Comparison of ENCODE assay signal across 1 cellular context in the genomic region with DNA sequence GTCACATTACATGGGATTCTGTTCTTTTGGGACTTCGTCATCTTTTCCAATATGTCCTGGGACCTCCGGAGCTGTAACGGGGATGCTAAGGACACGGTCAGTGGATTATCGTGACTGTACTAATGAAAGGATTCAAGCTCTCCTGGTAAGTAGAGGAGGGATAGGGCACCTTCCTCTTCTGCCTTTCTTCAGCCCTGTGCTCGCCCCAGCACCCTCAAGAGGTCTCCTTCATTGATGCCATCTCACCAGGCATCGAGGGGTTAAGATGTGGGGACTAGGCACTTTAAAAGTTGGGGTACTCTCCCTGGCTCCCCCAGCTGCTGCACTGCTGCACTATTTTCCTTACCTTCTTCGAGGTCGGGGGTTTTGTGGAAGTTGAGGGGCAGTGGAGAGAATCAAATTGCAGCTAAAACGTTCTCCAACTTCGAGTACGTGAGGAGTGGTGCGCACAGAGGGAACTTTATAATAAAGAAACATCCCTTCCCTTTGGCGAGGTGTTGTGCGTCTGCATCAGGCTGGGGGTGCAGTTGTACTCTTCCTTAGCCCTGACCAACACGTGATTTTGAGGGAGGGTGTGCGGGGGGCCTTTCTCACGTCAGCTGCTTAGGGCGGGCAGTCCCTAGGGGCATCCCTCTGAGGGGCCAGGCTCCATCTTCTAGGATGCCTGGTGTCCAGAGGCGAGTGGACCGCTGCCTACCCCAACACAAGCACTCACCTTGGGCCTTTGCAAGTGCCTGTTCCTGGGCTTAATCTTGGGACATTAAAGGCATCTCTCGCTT.
TF ChIP-seq lines count a peak whose summit lies in the region.

No MANE protein-coding gene starts in this region.

TF ChIP-seq in GM23338, 12 proteins besides CTCF, POLR2A, EP300 and RAD21 (continued from another document):
- TF ChIP-seq, protein P1, sequence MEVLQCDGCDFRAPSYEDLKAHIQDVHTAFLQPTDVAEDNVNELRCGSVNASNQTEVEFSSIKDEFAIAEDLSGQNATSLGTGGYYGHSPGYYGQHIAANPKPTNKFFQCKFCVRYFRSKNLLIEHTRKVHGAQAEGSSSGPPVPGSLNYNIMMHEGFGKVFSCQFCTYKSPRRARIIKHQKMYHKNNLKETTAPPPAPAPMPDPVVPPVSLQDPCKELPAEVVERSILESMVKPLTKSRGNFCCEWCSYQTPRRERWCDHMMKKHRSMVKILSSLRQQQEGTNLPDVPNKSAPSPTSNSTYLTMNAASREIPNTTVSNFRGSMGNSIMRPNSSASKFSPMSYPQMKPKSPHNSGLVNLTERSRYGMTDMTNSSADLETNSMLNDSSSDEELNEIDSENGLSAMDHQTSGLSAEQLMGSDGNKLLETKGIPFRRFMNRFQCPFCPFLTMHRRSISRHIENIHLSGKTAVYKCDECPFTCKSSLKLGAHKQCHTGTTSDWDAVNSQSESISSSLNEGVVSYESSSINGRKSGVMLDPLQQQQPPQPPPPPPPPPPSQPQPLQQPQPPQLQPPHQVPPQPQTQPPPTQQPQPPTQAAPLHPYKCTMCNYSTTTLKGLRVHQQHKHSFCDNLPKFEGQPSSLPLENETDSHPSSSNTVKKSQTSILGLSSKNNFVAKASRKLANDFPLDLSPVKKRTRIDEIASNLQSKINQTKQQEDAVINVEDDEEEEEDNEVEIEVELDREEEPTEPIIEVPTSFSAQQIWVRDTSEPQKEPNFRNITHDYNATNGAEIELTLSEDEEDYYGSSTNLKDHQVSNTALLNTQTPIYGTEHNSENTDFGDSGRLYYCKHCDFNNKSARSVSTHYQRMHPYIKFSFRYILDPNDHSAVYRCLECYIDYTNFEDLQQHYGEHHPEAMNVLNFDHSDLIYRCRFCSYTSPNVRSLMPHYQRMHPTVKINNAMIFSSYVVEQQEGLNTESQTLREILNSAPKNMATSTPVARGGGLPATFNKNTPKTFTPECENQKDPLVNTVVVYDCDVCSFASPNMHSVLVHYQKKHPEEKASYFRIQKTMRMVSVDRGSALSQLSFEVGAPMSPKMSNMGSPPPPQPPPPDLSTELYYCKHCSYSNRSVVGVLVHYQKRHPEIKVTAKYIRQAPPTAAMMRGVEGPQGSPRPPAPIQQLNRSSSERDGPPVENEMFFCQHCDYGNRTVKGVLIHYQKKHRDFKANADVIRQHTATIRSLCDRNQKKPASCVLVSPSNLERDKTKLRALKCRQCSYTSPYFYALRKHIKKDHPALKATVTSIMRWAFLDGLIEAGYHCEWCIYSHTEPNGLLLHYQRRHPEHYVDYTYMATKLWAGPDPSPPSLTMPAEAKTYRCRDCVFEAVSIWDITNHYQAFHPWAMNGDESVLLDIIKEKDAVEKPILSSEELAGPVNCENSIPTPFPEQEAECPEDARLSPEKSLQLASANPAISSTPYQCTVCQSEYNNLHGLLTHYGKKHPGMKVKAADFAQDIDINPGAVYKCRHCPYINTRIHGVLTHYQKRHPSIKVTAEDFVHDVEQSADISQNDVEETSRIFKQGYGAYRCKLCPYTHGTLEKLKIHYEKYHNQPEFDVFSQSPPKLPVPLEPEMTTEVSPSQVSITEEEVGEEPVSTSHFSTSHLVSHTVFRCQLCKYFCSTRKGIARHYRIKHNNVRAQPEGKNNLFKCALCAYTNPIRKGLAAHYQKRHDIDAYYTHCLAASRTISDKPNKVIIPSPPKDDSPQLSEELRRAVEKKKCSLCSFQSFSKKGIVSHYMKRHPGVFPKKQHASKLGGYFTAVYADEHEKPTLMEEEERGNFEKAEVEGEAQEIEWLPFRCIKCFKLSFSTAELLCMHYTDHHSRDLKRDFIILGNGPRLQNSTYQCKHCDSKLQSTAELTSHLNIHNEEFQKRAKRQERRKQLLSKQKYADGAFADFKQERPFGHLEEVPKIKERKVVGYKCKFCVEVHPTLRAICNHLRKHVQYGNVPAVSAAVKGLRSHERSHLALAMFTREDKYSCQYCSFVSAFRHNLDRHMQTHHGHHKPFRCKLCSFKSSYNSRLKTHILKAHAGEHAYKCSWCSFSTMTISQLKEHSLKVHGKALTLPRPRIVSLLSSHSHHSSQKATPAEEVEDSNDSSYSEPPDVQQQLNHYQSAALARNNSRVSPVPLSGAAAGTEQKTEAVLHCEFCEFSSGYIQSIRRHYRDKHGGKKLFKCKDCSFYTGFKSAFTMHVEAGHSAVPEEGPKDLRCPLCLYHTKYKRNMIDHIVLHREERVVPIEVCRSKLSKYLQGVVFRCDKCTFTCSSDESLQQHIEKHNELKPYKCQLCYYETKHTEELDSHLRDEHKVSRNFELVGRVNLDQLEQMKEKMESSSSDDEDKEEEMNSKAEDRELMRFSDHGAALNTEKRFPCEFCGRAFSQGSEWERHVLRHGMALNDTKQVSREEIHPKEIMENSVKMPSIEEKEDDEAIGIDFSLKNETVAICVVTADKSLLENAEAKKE (CRISPR knock-in tag; IDR thresholded peaks at IDR 0.05), result no peak
- TF ChIP-seq NANOG (IDR thresholded peaks at IDR 0.05; ENCODE audit: borderline replicate concordance) (no peak), ZNF331 (CRISPR knock-in tag; IDR thresholded peaks at IDR 0.05; ENCODE audit: low read depth) (no peak), EZH2phosphoT487 (IDR thresholded peaks at IDR 0.05; ENCODE audit: unreplicated experiment) (no peak), POLR2AphosphoS5 (IDR thresholded peaks at IDR 0.05; ENCODE audit: low read depth) (no peak), STAT1 (IDR thresholded peaks at IDR 0.05; ENCODE audit: unreplicated experiment) (no peak)
- TF ChIP-seq, protein P2, sequence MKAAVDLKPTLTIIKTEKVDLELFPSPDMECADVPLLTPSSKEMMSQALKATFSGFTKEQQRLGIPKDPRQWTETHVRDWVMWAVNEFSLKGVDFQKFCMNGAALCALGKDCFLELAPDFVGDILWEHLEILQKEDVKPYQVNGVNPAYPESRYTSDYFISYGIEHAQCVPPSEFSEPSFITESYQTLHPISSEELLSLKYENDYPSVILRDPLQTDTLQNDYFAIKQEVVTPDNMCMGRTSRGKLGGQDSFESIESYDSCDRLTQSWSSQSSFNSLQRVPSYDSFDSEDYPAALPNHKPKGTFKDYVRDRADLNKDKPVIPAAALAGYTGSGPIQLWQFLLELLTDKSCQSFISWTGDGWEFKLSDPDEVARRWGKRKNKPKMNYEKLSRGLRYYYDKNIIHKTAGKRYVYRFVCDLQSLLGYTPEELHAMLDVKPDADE (IDR thresholded peaks at IDR 0.05), result no peak
- TF ChIP-seq, protein P3, sequence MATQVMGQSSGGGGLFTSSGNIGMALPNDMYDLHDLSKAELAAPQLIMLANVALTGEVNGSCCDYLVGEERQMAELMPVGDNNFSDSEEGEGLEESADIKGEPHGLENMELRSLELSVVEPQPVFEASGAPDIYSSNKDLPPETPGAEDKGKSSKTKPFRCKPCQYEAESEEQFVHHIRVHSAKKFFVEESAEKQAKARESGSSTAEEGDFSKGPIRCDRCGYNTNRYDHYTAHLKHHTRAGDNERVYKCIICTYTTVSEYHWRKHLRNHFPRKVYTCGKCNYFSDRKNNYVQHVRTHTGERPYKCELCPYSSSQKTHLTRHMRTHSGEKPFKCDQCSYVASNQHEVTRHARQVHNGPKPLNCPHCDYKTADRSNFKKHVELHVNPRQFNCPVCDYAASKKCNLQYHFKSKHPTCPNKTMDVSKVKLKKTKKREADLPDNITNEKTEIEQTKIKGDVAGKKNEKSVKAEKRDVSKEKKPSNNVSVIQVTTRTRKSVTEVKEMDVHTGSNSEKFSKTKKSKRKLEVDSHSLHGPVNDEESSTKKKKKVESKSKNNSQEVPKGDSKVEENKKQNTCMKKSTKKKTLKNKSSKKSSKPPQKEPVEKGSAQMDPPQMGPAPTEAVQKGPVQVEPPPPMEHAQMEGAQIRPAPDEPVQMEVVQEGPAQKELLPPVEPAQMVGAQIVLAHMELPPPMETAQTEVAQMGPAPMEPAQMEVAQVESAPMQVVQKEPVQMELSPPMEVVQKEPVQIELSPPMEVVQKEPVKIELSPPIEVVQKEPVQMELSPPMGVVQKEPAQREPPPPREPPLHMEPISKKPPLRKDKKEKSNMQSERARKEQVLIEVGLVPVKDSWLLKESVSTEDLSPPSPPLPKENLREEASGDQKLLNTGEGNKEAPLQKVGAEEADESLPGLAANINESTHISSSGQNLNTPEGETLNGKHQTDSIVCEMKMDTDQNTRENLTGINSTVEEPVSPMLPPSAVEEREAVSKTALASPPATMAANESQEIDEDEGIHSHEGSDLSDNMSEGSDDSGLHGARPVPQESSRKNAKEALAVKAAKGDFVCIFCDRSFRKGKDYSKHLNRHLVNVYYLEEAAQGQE (IDR thresholded peaks at IDR 0.05; ENCODE audit: unreplicated experiment), result no peak
